Comparison of ENCODE assay signal across 32 cellular contexts in genomic region chr5:122040903-122041302, GRCh38. TPM values are rescaled to one million over a fixed set of nuclear protein-coding genes. Genes with fewer than 3 reads are reported as not detected.
"Had no signal": no experiment of that assay in that cellular context is flagged by ENCODE, and none has a peak within 500 bp of the region (broad histone marks: within the 10 kb centered on the region; RNA-seq: fewer than 3 reads in every experiment).

No MANE protein-coding gene starts in this region.

- H3K27ac ChIP-seq: ascending aorta, cardiac muscle cell, WERI-Rb-1 had no signal

- DNase-seq: activated CD4-positive, alpha-beta memory T cell treated with anti-CD3 and anti-CD28 coated beads, Interleukin-2, amount 10 ng/mL, durations not matched to agents 7 days and 5 days; activated CD4-positive, alpha-beta T cell treated with anti-CD3 and anti-CD28 coated beads for 1 hour; activated CD4-positive, alpha-beta T cell treated with anti-CD3 and anti-CD28 coated beads for 36 hours; activated CD4-positive, alpha-beta T cell treated with anti-CD3 and anti-CD28 coated beads for 48 hours; activated CD4-positive, alpha-beta T cell treated with anti-CD3 and anti-CD28 coated beads, Interleukin-2, amount 10 ng/mL, durations not matched to agents 7 days and 5 days; activated CD4-positive, alpha-beta T cell treated with anti-CD3 and anti-CD28 coated beads, Interleukin-2, amount 50 U/mL, for 48 hours; activated CD4-positive, CD25-positive, alpha-beta regulatory T cell; activated CD8-positive, alpha-beta memory T cell treated with anti-CD3 and anti-CD28 coated beads for 24 hours; activated CD8-positive, alpha-beta memory T cell treated with anti-CD3 and anti-CD28 coated beads, Interleukin-2, amount 10 ng/mL, durations not matched to agents 7 days and 5 days; activated CD8-positive, alpha-beta memory T cell treated with anti-CD3 and anti-CD28 coated beads, Interleukin-2, amount 50 U/mL, for 48 hours; activated CD8-positive, alpha-beta T cell treated with anti-CD3 and anti-CD28 coated beads, Interleukin-2, amount 10 ng/mL, durations not matched to agents 7 days and 5 days; activated effector memory CD4-positive, alpha-beta T cell treated with Interleukin-2 at 50 U/mL for 16 hours; activated gamma-delta T cell; activated naive CD4-positive, alpha-beta T cell treated with anti-CD3 and anti-CD28 coated beads, Interleukin-2, amount 10 ng/mL, durations not matched to agents 7 days and 5 days; activated naive CD4-positive, alpha-beta T cell treated with Interleukin-2 at 50 U/mL for 16 hours; activated naive CD8-positive, alpha-beta T cell treated with anti-CD3 and anti-CD28 coated beads, Interleukin-2, amount 10 ng/mL, durations not matched to agents 7 days and 5 days; activated naive CD8-positive, alpha-beta T cell treated with anti-CD3 and anti-CD28 coated beads, Interleukin-2, amount 50 U/mL, for 24 hours; activated T-cell treated with anti-CD3 and anti-CD28 coated beads, Interleukin-2, amount 50 U/mL, for 24 hours; activated T-cell treated with anti-CD3 and anti-CD28 coated beads, Interleukin-2, amount 50 U/mL, for 48 hours; amygdala; anterior cingulate cortex; caudate nucleus; cerebellar nuclear complex; T-helper 1 cell; T-helper 2 cell; T-helper 9 cell; WERI-Rb-1 had no signal

- H3K9me3 ChIP-seq: ascending aorta had no signal

- H3K4me1 ChIP-seq: ascending aorta had no signal

- H3K4me3 ChIP-seq: ascending aorta, cardiac muscle cell had no signal

- ATAC-seq: activated CD4-positive, alpha-beta T cell treated with anti-CD3 and anti-CD28 coated beads for 36 hours; activated CD4-positive, CD25-positive, alpha-beta regulatory T cell treated with anti-CD3 and anti-CD28 coated beads, Interleukin-2, amount 50 U/mL, for 24 hours; activated CD8-positive, alpha-beta memory T cell treated with anti-CD3 and anti-CD28 coated beads, Interleukin-2, amount 10 ng/mL, durations not matched to agents 7 days and 5 days; activated CD8-positive, alpha-beta T cell treated with anti-CD3 and anti-CD28 coated beads, Interleukin-2, amount 10 ng/mL, durations not matched to agents 7 days and 5 days; activated naive CD8-positive, alpha-beta T cell treated with anti-CD3 and anti-CD28 coated beads, Interleukin-2, amount 50 U/mL, for 24 hours; WTC11 had no signal

- H3K27me3 ChIP-seq: ascending aorta, cardiac muscle cell had no signal

- H3K36me3 ChIP-seq: ascending aorta, cardiac muscle cell, WERI-Rb-1 had no signal

RNA-seq across cellular contexts. Expression of gene LOX, which starts 37.2 kb away (rescaled TPM):
- total RNA-seq: activated CD8-positive, alpha-beta memory T cell treated with anti-CD3 and anti-CD28 coated beads, Interleukin-2, amount 10 ng/mL, durations not matched to agents 7 days and 5 days; activated CD8-positive, alpha-beta T cell treated with anti-CD3 and anti-CD28 coated beads, Interleukin-2, amount 10 ng/mL, durations not matched to agents 7 days and 5 days; activated naive CD8-positive, alpha-beta T cell treated with anti-CD3 and anti-CD28 coated beads, Interleukin-2, amount 10 ng/mL, durations not matched to agents 7 days and 5 days; activated T-helper 2 cell treated with anti-CD3 and anti-CD28 coated beads, Interferon-gamma antibody, Interleukin-2, Interleukin-4, amounts not matched to agents 10 μg/mL and 5 μg/mL and 100 μg/mL, durations not matched to agents 14 hours and 24 hours and 36 hours had no signal
